ENCODE assay signal across 16 cellular contexts in genomic region chr12:50627491-50627890, GRCh38.
"Had no signal": no experiment of that assay in that cellular context is flagged by ENCODE, and none has a peak within 500 bp of the region (broad histone marks: within the 10 kb centered on the region; RNA-seq: fewer than 3 reads in every experiment).

No MANE protein-coding gene starts in this region.

- H3K27ac Mint-ChIP-seq: activated naive CD4-positive, alpha-beta T cell treated with anti-CD3 and anti-CD28 coated beads, Interleukin-2, amount 50 U/mL, for 72 hours; natural killer cell; type B pancreatic cell had no signal

- H3K27me3 ChIP-seq: foreskin keratinocyte, heart left ventricle, left lung, sigmoid colon, suprapubic skin had no signal

- H3K4me3 Mint-ChIP-seq: natural killer cell, type B pancreatic cell had no signal

- DNase-seq: activated CD4-positive, alpha-beta T cell treated with anti-CD3 and anti-CD28 coated beads for 48 hours; activated T-cell treated with anti-CD3 and anti-CD28 coated beads for 4 hours; anterior cingulate cortex; foreskin keratinocyte; heart left ventricle; left lung; natural killer cell; occipital lobe; sigmoid colon; stimulated activated CD4-positive, alpha-beta T cell treated with anti-CD3 and anti-CD28 coated beads, Interleukin-4, amount 100 ng/mL, for 1 hour; stimulated activated CD8-positive, alpha-beta memory T cell treated with anti-CD3 and anti-CD28 coated beads, Interleukin-4, amount 100 ng/mL, for 48 hours; stimulated activated naive CD8-positive, alpha-beta T cell treated with anti-CD3 and anti-CD28 coated beads, Interleukin-15, Interleukin-2, amounts not matched to agents 100 U/mL and 50 U/mL, for 24 hours had no signal

- H3K9me3 ChIP-seq: heart left ventricle, left lung, sigmoid colon, suprapubic skin had no signal

- H3K27ac ChIP-seq: foreskin keratinocyte, heart left ventricle, left lung, sigmoid colon, suprapubic skin had no signal

- H3K4me3 ChIP-seq: heart left ventricle, left lung, sigmoid colon, suprapubic skin had no signal

- H3K9me3 Mint-ChIP-seq: natural killer cell, type B pancreatic cell had no signal

- H3K27me3 Mint-ChIP-seq: type B pancreatic cell had no signal

- H3K36me3 Mint-ChIP-seq: natural killer cell had no signal

- FAIRE-seq: islet of Langerhans had no signal
